Comparison of ENCODE assay signal across 11 cellular contexts in the genomic region with DNA sequence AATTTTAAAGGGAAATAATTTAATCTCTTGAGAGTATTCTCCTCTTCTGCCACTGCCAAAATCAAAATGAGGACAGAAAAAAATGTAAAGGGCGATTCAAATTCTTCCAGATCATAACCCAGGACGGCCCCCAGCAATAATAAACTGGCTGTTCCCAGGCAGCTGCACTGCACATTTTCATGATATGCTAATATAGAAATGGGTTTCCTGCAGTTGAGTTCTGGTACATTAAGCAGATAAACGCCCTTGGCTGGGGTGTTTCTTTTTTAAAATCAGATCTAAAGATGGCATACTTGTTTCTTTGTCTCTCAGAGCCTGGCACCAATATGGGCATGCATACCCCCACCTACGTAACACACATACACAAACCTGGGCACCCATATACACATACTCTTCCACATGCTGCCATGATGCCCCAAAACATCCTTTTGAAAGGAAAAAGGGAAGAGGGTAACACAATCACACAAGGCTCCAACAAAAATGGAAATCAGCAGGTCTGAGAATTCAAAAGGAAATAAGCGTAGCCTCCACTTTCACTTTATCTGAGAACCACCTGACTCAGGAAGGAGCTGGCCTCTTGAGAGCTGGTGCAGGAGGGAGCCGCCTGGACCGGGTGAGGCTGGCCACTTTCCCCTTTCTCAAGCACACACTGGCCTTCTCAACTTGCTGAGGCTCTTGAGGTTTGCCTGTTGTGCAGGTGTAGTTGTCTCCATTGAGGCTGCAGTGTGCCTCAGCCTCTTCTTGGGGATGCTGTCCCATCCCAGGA.
DNase-seq lines count a peak whose midpoint lies in the region; ATAC-seq, FAIRE-seq and TF ChIP-seq lines count a peak whose summit lies in the region.
"Had no signal": no experiment of that assay in that cellular context is flagged by ENCODE, and none has a peak within 500 bp of the region (broad histone marks: within the 10 kb centered on the region; RNA-seq: fewer than 3 reads in every experiment).

No MANE protein-coding gene starts in this region.

- ATAC-seq in GM21723 (IDR thresholded peaks at IDR 0.05; ENCODE audit: unreplicated experiment): peak; percentile 34
- ATAC-seq in naive B cell (ENCODE audit: low read depth in 2 of 2): peak; percentile 48 to 61
- ATAC-seq: activated T-helper 17 cell treated with anti-CD3 and anti-CD28 coated beads, Interleukin-2, amount 50 U/mL, for 72 hours had no signal

- peaks cover 0 to 3% of the 10 kb centered on the region in 2 donors for H3K36me3 Mint-ChIP-seq in naive B cell

- peak overlapping the region; percentile 71 to 94 (median 82) for H3K4me3 Mint-ChIP-seq in naive B cell
- H3K4me3 Mint-ChIP-seq: activated T-helper 17 cell treated with anti-CD3 and anti-CD28 coated beads, Interleukin-2, amount 50 U/mL, for 72 hours had no signal

- DNase-seq in GM12891 (ENCODE audit: insufficient read length, low spot score): no peak
- DNase-seq in NCI-H526 (lab: John Stamatoyannopoulos, UW): peak; percentile 89 to 91
- DNase-seq in naive B cell: peak; percentile 10
- no peak for DNase-seq in NCI-H2171 treated with DMSO at 0.1 percent for 48 hours (lab: John Stamatoyannopoulos, UW)
- DNase-seq in stimulated activated CD4-positive, alpha-beta T cell treated with anti-CD3 and anti-CD28 coated beads, Interleukin-1b, Interleukin-23, amount 100 ng/mL, for 48 hours: no peak
- no peak for DNase-seq in activated T-cell treated with anti-CD3 and anti-CD28 coated beads, Interleukin-2, amount 50 U/mL, for 48 hours
- no peak for DNase-seq in medulla oblongata (ENCODE audit: extremely low spot score)
- DNase-seq: Calu3; stimulated activated CD4-positive, alpha-beta T cell treated with anti-CD3 and anti-CD28 coated beads, Interleukin-2, amount 100 ng/mL, for 24 hours had no signal

- TF ChIP-seq POLR2A in GM12891 (IDR thresholded peaks at IDR 0.05; ENCODE audit: low read depth, low read length): no peak

- peak; percentile 82 for FAIRE-seq in GM12891 (lab: Jason Lieb, UNC)

- H3K27ac Mint-ChIP-seq in naive B cell: peak overlapping the region; percentile 82 to 98 (median 91)
- H3K27ac Mint-ChIP-seq: activated T-helper 17 cell treated with anti-CD3 and anti-CD28 coated beads, Interleukin-2, amount 50 U/mL, for 72 hours had no signal

- H3K4me1 Mint-ChIP-seq in naive B cell: peaks cover 35 to 63% (median 39%) of the 10 kb centered on the region in 3 donors

- no peaks in the 10 kb centered on the region for H3K27me3 Mint-ChIP-seq in naive B cell
- H3K27me3 Mint-ChIP-seq: activated T-helper 17 cell treated with anti-CD3 and anti-CD28 coated beads, Interleukin-2, amount 50 U/mL, for 72 hours had no signal

- no peaks in the 10 kb centered on the region for H3K9me3 Mint-ChIP-seq in naive B cell
- H3K9me3 Mint-ChIP-seq: activated T-helper 17 cell treated with anti-CD3 and anti-CD28 coated beads, Interleukin-2, amount 50 U/mL, for 72 hours had no signal

TF ChIP-seq in GM12891, 5 proteins besides CTCF, POLR2A, EP300 and RAD21:
- TF ChIP-seq PAX5 (IDR thresholded peaks at IDR 0.05; ENCODE audit: insufficient read depth, low read length, severe bottlenecking): no peak
- TF ChIP-seq POLR2AphosphoS5 (IDR thresholded peaks at IDR 0.05; ENCODE audit: low read depth, low read length): no peak
- TF ChIP-seq TAF1 (IDR thresholded peaks at IDR 0.05; ENCODE audit: low read depth, low read length): no peak
- no peak for TF ChIP-seq SPI1 (IDR thresholded peaks at IDR 0.05; ENCODE audit: low read depth, low read length)
- TF ChIP-seq POU2F2 (IDR thresholded peaks at IDR 0.05; ENCODE audit: low read depth, low read length): no peak
TF ChIP-seq in GM12891: peak in this region for 0.

Comparison
In these comparisons a context has a peak if more than half of its experiments do, and no peak if none do; other contexts are left out.
1. DNase-seq: peak in NCI-H526 (2 of 2) and naive B cell (single experiment); none in GM12891 (single experiment), NCI-H2171 treated with DMSO at 0.1 percent for 48 hours (single experiment), stimulated activated CD4-positive, alpha-beta T cell treated with anti-CD3 and anti-CD28 coated beads, Interleukin-1b, Interleukin-23, amount 100 ng/mL, for 48 hours (single experiment), activated T-cell treated with anti-CD3 and anti-CD28 coated beads, Interleukin-2, amount 50 U/mL, for 48 hours (0 of 2) and medulla oblongata (single experiment).